18 cellular contexts compared by ENCODE assay signal in genomic region chr11:133306019-133306418, GRCh38.
DNase-seq lines count a peak whose midpoint lies in the region; ATAC-seq and TF ChIP-seq lines count a peak whose summit lies in the region.
"Had no signal": no experiment of that assay in that cellular context is flagged by ENCODE, and none has a peak within 500 bp of the region (broad histone marks: within the 10 kb centered on the region; RNA-seq: fewer than 3 reads in every experiment).

No MANE protein-coding gene starts in this region.

- H3K36me3 ChIP-seq in mammary epithelial cell (ENCODE audit: insufficient read depth, low read length): no peaks in the 10 kb centered on the region
- no peaks in the 10 kb centered on the region for H3K36me3 ChIP-seq in breast epithelium
- H3K36me3 ChIP-seq in neural progenitor cell: no peaks in the 10 kb centered on the region
- H3K36me3 ChIP-seq: BLaER1 treated with 17β-estradiol and CSF1 and Interleukin-3, amounts not matched to agents 10 nM and 100 nM; Peyer's patch had no signal

- TF ChIP-seq CTCF in mammary epithelial cell (conservative IDR thresholded peaks at IDR 0.05 in 1 of 2, IDR thresholded peaks at IDR 0.05 in 1 of 2; ENCODE audit: extremely low read depth in 1 of 2, insufficient read depth in 1 of 2, low read depth in 1 of 2, low read length in 2 of 2) (no peak), breast epithelium (IDR thresholded peaks at IDR 0.05) (no peak), epithelial cell of esophagus (IDR thresholded peaks at IDR 0.05; ENCODE audit: insufficient read depth, low read depth, low read length, missing control alignments) (no peak), neural progenitor cell (IDR thresholded peaks at IDR 0.05) (no peak), natural killer cell (IDR thresholded peaks at IDR 0.05) (no peak)

- H3K4me2 ChIP-seq in mammary epithelial cell (ENCODE audit: insufficient read depth, low read depth, low read length) (no peak overlapping the region), neural progenitor cell (no peak overlapping the region)
- H3K4me2 ChIP-seq: BLaER1 treated with 17β-estradiol and CSF1 and Interleukin-3, amounts not matched to agents 10 nM and 100 nM had no signal

- no peaks in the 10 kb centered on the region for H3K4me1 ChIP-seq in mammary epithelial cell (ENCODE audit: insufficient read depth, low read length)
- no peaks in the 10 kb centered on the region for H3K4me1 ChIP-seq in breast epithelium
- H3K4me1 ChIP-seq in neural progenitor cell: no peaks in the 10 kb centered on the region
- H3K4me1 ChIP-seq: BLaER1 treated with 17β-estradiol and CSF1 and Interleukin-3, amounts not matched to agents 10 nM and 100 nM; Peyer's patch had no signal

- H3K27me3 Mint-ChIP-seq in neural progenitor cell (ENCODE audit: insufficient read depth, low read depth) (peaks cover 2% of the 10 kb centered on the region), natural killer cell (ENCODE audit: low read depth in 2 of 2) (no peaks in the 10 kb centered on the region)

- no TSS peak for BruUV-seq in mammary epithelial cell (replicated peaks; lab: Mats Ljungman, UMichigan)

- H3K9me3 ChIP-seq in mammary epithelial cell (replicated peaks; ENCODE audit: insufficient read depth, low read length) (no peaks in the 10 kb centered on the region), breast epithelium (peaks cover 0 to 4% of the 10 kb centered on the region in 2 donors), neural progenitor cell (ENCODE audit: low read depth) (no peaks in the 10 kb centered on the region)
- H3K9me3 ChIP-seq: Peyer's patch had no signal

- H3K4me3 Mint-ChIP-seq in neural progenitor cell (no peak overlapping the region), natural killer cell (no peak overlapping the region)
- H3K4me3 Mint-ChIP-seq: HFFc6 had no signal

- H3K27ac ChIP-seq in mammary epithelial cell (ENCODE audit: insufficient read depth, low read depth, low read length) (no peak overlapping the region), breast epithelium (no peak overlapping the region), neural progenitor cell (no peak overlapping the region)
- H3K27ac ChIP-seq: BLaER1 treated with 17β-estradiol and CSF1 and Interleukin-3, amounts not matched to agents 10 nM and 100 nM; HL-60; Peyer's patch had no signal

- H3K27me3 ChIP-seq in mammary epithelial cell (ENCODE audit: insufficient read depth, low read length) (no peaks in the 10 kb centered on the region), breast epithelium (no peaks in the 10 kb centered on the region), neural progenitor cell (no peaks in the 10 kb centered on the region)
- H3K27me3 ChIP-seq: BLaER1 treated with 17β-estradiol and CSF1 and Interleukin-3, amounts not matched to agents 10 nM and 100 nM; Peyer's patch had no signal

- H3K79me2 ChIP-seq in mammary epithelial cell (ENCODE audit: insufficient read depth, low read length): no peaks in the 10 kb centered on the region
- no peaks in the 10 kb centered on the region for H3K79me2 ChIP-seq in neural progenitor cell (ENCODE audit: low read depth)

- dilution Hi-C loops in mammary epithelial cell (cut with HindIII; ENCODE audit: low sequenced_read_pairs): no loop called here

- H3K9me3 Mint-ChIP-seq in neural progenitor cell (peaks cover 5% of the 10 kb centered on the region), natural killer cell (peaks cover 7 to 12% of the 10 kb centered on the region in 2 donors)

- ATAC-seq in natural killer cell: no peak

- H4K20me1 ChIP-seq in mammary epithelial cell (ENCODE audit: insufficient read depth, low read length) (no peaks in the 10 kb centered on the region), neural progenitor cell (ENCODE audit: low read depth) (no peaks in the 10 kb centered on the region)
- H4K20me1 ChIP-seq: BLaER1 treated with 17β-estradiol and CSF1 and Interleukin-3, amounts not matched to agents 10 nM and 100 nM had no signal

- H3K36me3 Mint-ChIP-seq in neural progenitor cell (no peaks in the 10 kb centered on the region), natural killer cell (no peaks in the 10 kb centered on the region)

- H3K9ac ChIP-seq in mammary epithelial cell (ENCODE audit: insufficient read depth, low read length) (no peak overlapping the region), neural progenitor cell (no peak overlapping the region)
- H3K9ac ChIP-seq: BLaER1 treated with 17β-estradiol and CSF1 and Interleukin-3, amounts not matched to agents 10 nM and 100 nM had no signal

- H3F3A ChIP-seq in neural progenitor cell (ENCODE audit: low read depth): no peaks in the 10 kb centered on the region

- H3K4me3 ChIP-seq in mammary epithelial cell (replicated peaks in 1 of 3; ENCODE audit: insufficient read depth in 1 of 3, low read depth in 2 of 3, low read length in 3 of 3): no peak overlapping the region
- no peak overlapping the region for H3K4me3 ChIP-seq in breast epithelium
- H3K4me3 ChIP-seq in epithelial cell of esophagus (ENCODE audit: low read length): no peak overlapping the region
- H3K4me3 ChIP-seq in neural progenitor cell: no peak overlapping the region
- H3K4me3 ChIP-seq: BLaER1 treated with 17β-estradiol and CSF1 and Interleukin-3, amounts not matched to agents 10 nM and 100 nM; Peyer's patch had no signal

- CTCF ChIA-PET in mammary epithelial cell (lab: Charles Lee; ENCODE audit: low non-redundant PET): no interaction called here

- intact Hi-C loops in mammary epithelial cell (cut with micrococcal nuclease): no loop called here
- intact Hi-C loops in breast epithelium (cut with DNase I; ENCODE audit: low total_unique reads): loop anchor here (10.0 kb wide), 1 partner anchor 1301 kb away; no protein-coding TSS in a partner anchor
- intact Hi-C loops in natural killer cell (cut with micrococcal nuclease): no loop called here

- no peak for TF ChIP-seq POLR2A in breast epithelium (IDR thresholded peaks at IDR 0.05)

- H3K4me1 Mint-ChIP-seq in neural progenitor cell: no peaks in the 10 kb centered on the region
- H3K4me1 Mint-ChIP-seq in natural killer cell: no peaks in the 10 kb centered on the region

- no peak overlapping the region for H3K27ac Mint-ChIP-seq in neural progenitor cell
- no peak overlapping the region for H3K27ac Mint-ChIP-seq in natural killer cell
- H3K27ac Mint-ChIP-seq: HFFc6 had no signal

- DNase-seq in mammary epithelial cell: peak; percentile 1
- DNase-seq in breast epithelium (ENCODE audit: low spot score in 2 of 2): no peak
- peak; percentile 2 for DNase-seq in epithelial cell of esophagus (ENCODE audit: low read depth)
- peak; percentile 55 for DNase-seq in neural progenitor cell (ENCODE audit: low spot score)
- DNase-seq in stimulated activated CD4-positive, alpha-beta T cell treated with anti-CD3 and anti-CD28 coated beads, Interleukin-15, amount 100 ng/mL, for 24 hours: no peak
- no peak for DNase-seq in D341Med (ENCODE audit: low spot score)
- DNase-seq in natural killer cell: no peak
- DNase-seq: 8988T, HFFc6, Karpas-422, NCI-H1436, NCI-H226, NCI-H526, Peyer's patch, SIG-M5 had no signal

- in situ Hi-C loops in mammary epithelial cell (cut with MboI; ENCODE audit: low sequenced_read_pairs in 2 of 2): no loop called here

- WGBS in mammary epithelial cell (ENCODE audit: low coverage, missing lambda C conversion rate): 19% methylated on average over 2 of the region's 2 CpGs

- H2AFZ ChIP-seq in mammary epithelial cell (ENCODE audit: low read depth, low read length) (no peak overlapping the region), neural progenitor cell (replicated peaks) (no peak overlapping the region)

TF ChIP-seq in PFSK-1, 5 proteins besides CTCF, POLR2A, EP300 and RAD21:
- TF ChIP-seq REST (IDR thresholded peaks at IDR 0.05; ENCODE audit: insufficient read depth in 1 of 2, low read depth in 2 of 2, low read length in 2 of 2): peak; percentile 58 to 91
- no peak for TF ChIP-seq POLR2AphosphoS5 (IDR thresholded peaks at IDR 0.05; ENCODE audit: low read depth, low read length)
- TF ChIP-seq TAF1 (IDR thresholded peaks at IDR 0.05; ENCODE audit: borderline replicate concordance, insufficient read depth, low read length): no peak
- no peak for TF ChIP-seq FOXP2 (optimal IDR thresholded peaks at IDR 0.05; ENCODE audit: borderline replicate concordance, extremely low read depth, extremely low read length, insufficient read depth)
- no peak for TF ChIP-seq SIN3A (IDR thresholded peaks at IDR 0.05; ENCODE audit: borderline replicate concordance, insufficient read depth, low read length)
TF ChIP-seq in PFSK-1: peak in this region for 1.

Comparison
In these comparisons a context has a peak if more than half of its experiments do, and no peak if none do; other contexts are left out.
1. DNase-seq: peak in mammary epithelial cell (single experiment), epithelial cell of esophagus (single experiment) and neural progenitor cell (single experiment); none in breast epithelium (0 of 2), stimulated activated CD4-positive, alpha-beta T cell treated with anti-CD3 and anti-CD28 coated beads, Interleukin-15, amount 100 ng/mL, for 24 hours (single experiment), D341Med (single experiment) and natural killer cell (single experiment).